In the genomic region with DNA sequence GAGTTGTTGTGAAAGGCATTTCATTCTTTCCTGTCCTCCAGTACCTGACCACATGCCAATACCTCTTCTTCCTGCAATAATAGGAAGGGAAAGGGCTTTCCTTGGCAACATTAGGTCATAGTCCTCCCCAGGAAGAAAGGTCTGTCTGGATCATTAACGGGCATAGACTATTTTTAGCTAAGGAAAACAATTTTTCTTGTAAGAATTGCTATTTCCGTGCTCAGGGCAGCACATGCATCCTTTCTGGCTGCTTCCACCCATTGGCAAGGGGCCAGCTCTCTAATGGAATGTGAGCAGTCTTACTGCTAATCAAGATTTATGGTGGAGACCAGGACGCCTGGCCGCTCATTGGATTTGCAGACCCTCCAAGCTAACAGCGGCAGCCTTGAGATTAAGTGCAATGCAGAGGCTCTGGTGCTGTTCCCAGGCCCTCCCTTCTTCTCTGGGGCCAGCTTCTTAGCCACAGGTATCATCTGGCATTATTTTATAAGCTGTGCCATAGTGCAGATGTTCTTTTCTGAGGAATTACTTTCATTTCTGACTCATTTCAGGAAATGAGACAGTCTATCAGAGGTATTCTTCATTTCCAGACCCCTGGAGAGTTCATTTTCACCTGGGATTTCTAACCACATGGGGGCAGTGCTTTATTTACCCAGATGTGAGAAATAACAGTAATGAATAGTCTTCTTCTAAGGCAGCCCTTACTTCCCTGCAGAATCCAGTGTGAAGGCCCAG, we compare ENCODE assay signal across 8 cellular contexts. TPM values are rescaled to one million over a fixed set of nuclear protein-coding genes. Genes with fewer than 3 reads are reported as not detected.
DNase-seq lines count a peak whose midpoint lies in the region; ATAC-seq, FAIRE-seq and TF ChIP-seq lines count a peak whose summit lies in the region.

No MANE protein-coding gene starts in this region.

- H3K9me3 ChIP-seq in kidney (ENCODE audit: control insufficient read depth in 1 of 2, low read length in 2 of 2) (no peaks in the 10 kb centered on the region), thyroid gland (no peaks in the 10 kb centered on the region)

- no peaks in the 10 kb centered on the region for H3K36me3 ChIP-seq in kidney (ENCODE audit: control insufficient read depth in 1 of 2, insufficient read depth in 2 of 2, low read length in 2 of 2)
- H3K36me3 ChIP-seq in thyroid gland, result no peaks in the 10 kb centered on the region

- no peak for ATAC-seq in HG03039 (IDR thresholded peaks at IDR 0.05; ENCODE audit: unreplicated experiment)
- ATAC-seq in GM21381 (IDR thresholded peaks at IDR 0.05; ENCODE audit: unreplicated experiment), result no peak

- H3K4me1 ChIP-seq in kidney (ENCODE audit: control insufficient read depth in 1 of 2, insufficient read depth in 1 of 2, low read depth in 1 of 2, low read length in 2 of 2), result peaks cover 9 to 13% of the 10 kb centered on the region in 2 donors
- peaks cover 15 to 18% of the 10 kb centered on the region in 2 donors for H3K4me1 ChIP-seq in thyroid gland

- H3K9ac ChIP-seq in kidney (ENCODE audit: low read length in 2 of 2), result peak overlapping the region; percentile 30 to 43

- H3K27me3 ChIP-seq in thyroid gland, result no peaks in the 10 kb centered on the region

- H3K4me3 ChIP-seq in kidney (ENCODE audit: low read length in 2 of 2) (peak overlapping the region; percentile 44 to 51), thyroid gland (replicated peaks in 1 of 3) (no peak overlapping the region)

- peak; percentile 35 for FAIRE-seq in kidney (lab: Jason Lieb, UNC)

- H3K27ac ChIP-seq in kidney (ENCODE audit: low read depth in 2 of 2, low read length in 2 of 2) (peak overlapping the region; percentile 53 to 76), thyroid gland (peak overlapping the region in 2 of 3 donors; percentile 24 to 62)

- WGBS in thyroid gland, 2 donors, result 2% methylated on average over 2 to 5 of the region's 5 CpGs

- DNase-seq in DMS53 treated with DMSO at 0.1 percent for 48 hours (lab: John Stamatoyannopoulos, UW; ENCODE audit: unreplicated experiment) (peak; percentile 61), HCEC 1CT (peak; percentile 80), NCI-H2081 treated with DMSO at 0.1 percent for 48 hours (lab: John Stamatoyannopoulos, UW) (peak; percentile 13), astrocyte of the hippocampus (ENCODE audit: low read depth, low spot score) (peak; percentile 94), kidney (peak; percentile 90), thyroid gland (peak; percentile 79 to 89)

- intact Hi-C loops in kidney (cut with DNase I), result no loop called here
- intact Hi-C loops in thyroid gland (cut with DNase I), result no loop called here

- TF ChIP-seq POLR2A in thyroid gland (IDR thresholded peaks at IDR 0.05), result no peak

- TF ChIP-seq CTCF in kidney (IDR thresholded peaks at IDR 0.05; ENCODE audit: borderline replicate concordance, extremely low read depth, insufficient read depth) (peak; percentile 41), thyroid gland (IDR thresholded peaks at IDR 0.05) (peak in 2 of 6 experiments; percentile 18 to 29)

RNA-seq across cellular contexts. Expression of gene ANO6, which starts 52.9 kb away (rescaled TPM):
- total RNA-seq in kidney (46.3 TPM), thyroid gland (10 to 100 TPM; 37.3 to 61.1 (median 48.1) TPM)
- 17.2 TPM for polyA plus RNA-seq in kidney (ENCODE audit: insufficient read depth, low read depth, low replicate concordance)

Comparison
In these comparisons a context has a peak if more than half of its experiments do, and no peak if none do; other contexts are left out.
1. DNase-seq: peak in every context shown above with its lines; median percentile 94 in astrocyte of the hippocampus; 90 in kidney; 84 in thyroid gland; 80 in HCEC 1CT; 61 in DMS53 treated with DMSO at 0.1 percent for 48 hours; 13 in NCI-H2081 treated with DMSO at 0.1 percent for 48 hours.
2. H3K4me3 ChIP-seq: peak in kidney (2 of 2); none in thyroid gland (0 of 3).